9 cellular contexts compared by ENCODE assay signal in the genomic region with DNA sequence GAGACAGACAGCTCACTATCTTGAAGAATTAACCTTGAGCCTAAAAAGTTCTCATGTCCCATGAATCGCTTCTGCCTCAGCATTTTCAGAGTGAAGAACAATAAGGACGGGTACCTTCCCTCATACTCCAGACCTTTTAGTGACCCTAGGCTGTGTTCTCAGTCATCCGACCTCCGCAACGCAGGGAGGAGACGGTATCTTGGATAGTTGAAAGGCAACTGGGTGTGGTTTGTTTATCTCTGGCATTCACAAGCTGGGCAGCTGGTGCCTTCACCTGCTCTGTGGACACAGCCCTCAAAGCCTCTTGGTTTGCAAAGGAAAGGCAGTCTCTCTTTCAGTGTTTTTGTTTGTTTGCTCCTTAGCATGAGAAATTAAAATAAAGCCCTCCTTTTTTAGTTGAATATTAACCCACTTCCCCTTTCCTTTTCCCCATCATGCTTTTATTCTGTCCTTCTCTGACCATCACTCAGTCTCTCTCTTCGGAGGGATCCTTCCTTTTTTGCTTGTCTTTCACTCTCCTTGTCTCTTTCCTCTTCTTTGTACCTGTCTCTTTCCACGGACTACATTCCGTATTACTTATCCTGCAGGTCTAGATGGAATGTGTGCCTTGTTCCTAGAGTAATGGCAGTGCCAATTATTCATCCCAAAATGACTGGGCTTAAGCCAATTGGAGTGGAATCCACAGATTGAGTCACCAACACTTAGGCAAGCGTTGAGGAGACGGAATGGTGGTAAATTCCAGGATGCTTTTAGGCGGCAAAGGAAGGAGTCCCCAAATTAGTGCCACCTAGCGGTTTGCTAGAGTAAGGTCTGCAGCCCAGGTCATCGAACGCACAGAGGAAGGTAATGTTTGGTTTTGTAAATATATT. TPM values are rescaled to one million over a fixed set of nuclear protein-coding genes. Genes with fewer than 3 reads are reported as not detected.
DNase-seq lines count a peak whose midpoint lies in the region; ATAC-seq and TF ChIP-seq lines count a peak whose summit lies in the region.
"Had no signal": no experiment of that assay in that cellular context is flagged by ENCODE, and none has a peak within 500 bp of the region (broad histone marks: within the 10 kb centered on the region; RNA-seq: fewer than 3 reads in every experiment).

No MANE protein-coding gene starts in this region.

- TF ChIP-seq CTCF in GM06990 (IDR thresholded peaks at IDR 0.05; ENCODE audit: insufficient read depth, low read length, poor library complexity, severe bottlenecking) (peak; percentile 61), breast epithelium (IDR thresholded peaks at IDR 0.05) (peak; percentile 41 to 60 (median 50)), mesothelial cell of epicardium (IDR thresholded peaks at IDR 0.05; ENCODE audit: unreplicated experiment) (peak; percentile 68), lower leg skin (IDR thresholded peaks at IDR 0.05) (no peak), GM20000 (IDR thresholded peaks at IDR 0.05; ENCODE audit: extremely low read depth, missing control alignments) (no peak)

- DNase-seq in GM06990 (ENCODE audit: extremely low read depth, insufficient read length) (no peak), NCI-H146 treated with DMSO at 0.1 percent for 48 hours (lab: John Stamatoyannopoulos, UW; ENCODE audit: unreplicated experiment) (peak; percentile 87), breast epithelium (ENCODE audit: low spot score in 2 of 2) (peak in 1 of 2 donors; percentile 34), mesothelial cell of epicardium (ENCODE audit: low spot score in 2 of 2, unreplicated experiment in 2 of 2) (no peak), NOMO-1 treated with dmso at 0.1 percent for 144 hours (lab: John Stamatoyannopoulos, UW; ENCODE audit: unreplicated experiment) (no peak), lower leg skin (ENCODE audit: low spot score in 2 of 2) (no peak), GM20000 (ENCODE audit: low spot score) (no peak)

- H3K36me3 ChIP-seq in GM06990 (ENCODE audit: control insufficient read depth, insufficient read depth, low read length), result no peaks in the 10 kb centered on the region
- H3K36me3 ChIP-seq in breast epithelium, result no peaks in the 10 kb centered on the region
- H3K36me3 ChIP-seq: SJSA1 had no signal

- 36 to 37% methylated on average over 15 of the region's 15 CpGs for WGBS in lower leg skin, 2 donors

- no peak for TF ChIP-seq POLR2A in breast epithelium (IDR thresholded peaks at IDR 0.05)
- no peak for TF ChIP-seq POLR2A in lower leg skin (IDR thresholded peaks at IDR 0.05)

- no peaks in the 10 kb centered on the region for H3K27me3 Mint-ChIP-seq in mesothelial cell of epicardium (ENCODE audit: low read depth)

- H3K4me3 ChIP-seq in GM06990 (replicated peaks; ENCODE audit: low read depth, low read length), result no peak overlapping the region
- no peak overlapping the region for H3K4me3 ChIP-seq in breast epithelium
- H3K4me3 ChIP-seq in lower leg skin (ENCODE audit: low read depth, poor library complexity, severe bottlenecking), result no peak overlapping the region
- H3K4me3 ChIP-seq: SJSA1 had no signal

- no peak overlapping the region for H3K27ac Mint-ChIP-seq in mesothelial cell of epicardium

- H3K4me3 Mint-ChIP-seq in mesothelial cell of epicardium, result no peak overlapping the region

- H3K27me3 ChIP-seq in GM06990 (replicated peaks; ENCODE audit: control insufficient read depth, insufficient read depth, low read length) (no peaks in the 10 kb centered on the region; the same call in 1 of the 2 replicates), breast epithelium (no peaks in the 10 kb centered on the region)
- H3K27me3 ChIP-seq: SJSA1 had no signal

- no peak for ATAC-seq in GM21447 (IDR thresholded peaks at IDR 0.05; ENCODE audit: unreplicated experiment)

- peaks cover 2% of the 10 kb centered on the region for H3K36me3 Mint-ChIP-seq in mesothelial cell of epicardium

- peaks cover 12% of the 10 kb centered on the region for H3K9me3 Mint-ChIP-seq in mesothelial cell of epicardium

- no peaks in the 10 kb centered on the region for H3K9me3 ChIP-seq in breast epithelium
- H3K9me3 ChIP-seq: SJSA1 had no signal

- intact Hi-C loops in breast epithelium (cut with DNase I; ENCODE audit: low total_unique reads), result no loop called here
- intact Hi-C loops in lower leg skin (cut with DNase I; ENCODE audit: low total_unique reads), result no loop called here

- no peaks in the 10 kb centered on the region for H3K4me1 ChIP-seq in breast epithelium

- H3K4me1 Mint-ChIP-seq in mesothelial cell of epicardium, result peaks cover 19% of the 10 kb centered on the region

- no peak overlapping the region for H3K27ac ChIP-seq in breast epithelium
- H3K27ac ChIP-seq: SJSA1 had no signal

RNA-seq across cellular contexts. Expression of a gene that starts 45.8 kb away (rescaled TPM):
- 10 to 100 TPM in 2 of 3 donors, under 1 TPM in 1; 0.64 to 13.2 (median 11.8) TPM for total RNA-seq in breast epithelium
- 4.9 to 7.2 TPM (median 6.6 TPM) in 3 replicates for total RNA-seq in mesothelial cell of epicardium
- total RNA-seq in lower leg skin, result under 1 TPM in 3 of 4 donors, not detected in 1; 0.15 to 0.67 (median 0.58) TPM
- total RNA-seq: SJSA1 had no signal

Comparison
In these comparisons a context has a peak if more than half of its experiments do, and no peak if none do; other contexts are left out.
1. CTCF ChIP-seq: peak in GM06990 (single experiment), breast epithelium (3 of 3) and mesothelial cell of epicardium (single experiment); none in lower leg skin (0 of 3) and GM20000 (single experiment).